Comparison of ENCODE assay signal across 28 cellular contexts in genomic region chr2:31268344-31268743, GRCh38. TPM values are rescaled to one million over a fixed set of nuclear protein-coding genes. Genes with fewer than 3 reads are reported as not detected.
DNase-seq lines count a peak whose midpoint lies in the region; ATAC-seq, FAIRE-seq and TF ChIP-seq lines count a peak whose summit lies in the region.
"Had no signal": no experiment of that assay in that cellular context is flagged by ENCODE, and none has a peak within 500 bp of the region (broad histone marks: within the 10 kb centered on the region; RNA-seq: fewer than 3 reads in every experiment).

No MANE protein-coding gene starts in this region.

- no peaks in the 10 kb centered on the region for H4K20me1 ChIP-seq in H9 (ENCODE audit: control insufficient read depth, insufficient read depth, insufficient read length)

- no peak overlapping the region for H3K56ac ChIP-seq in H9 (ENCODE audit: insufficient read length, low read depth, low read length)

- H3K4me3 ChIP-seq in endodermal cell (ENCODE audit: low read length): no peak overlapping the region
- no peak overlapping the region for H3K4me3 ChIP-seq in stomach
- H3K4me3 ChIP-seq: right atrium auricular region, upper lobe of right lung had no signal

- no peak overlapping the region for H3K27ac Mint-ChIP-seq in H9
- H3K27ac Mint-ChIP-seq in endodermal cell: no peak overlapping the region
- H3K27ac Mint-ChIP-seq: activated CD4-positive, alpha-beta memory T cell treated with anti-CD3 and anti-CD28 coated beads for 36 hours; CD4-positive, alpha-beta T cell; natural killer cell; stimulated activated naive CD8-positive, alpha-beta T cell treated with anti-CD3 and anti-CD28 coated beads, Interleukin-15, amount 100 ng/mL, for 72 hours had no signal

- peaks cover 34 to 35% of the 10 kb centered on the region in 2 experiments for H3K4me1 Mint-ChIP-seq in H9
- peaks cover 11% of the 10 kb centered on the region for H3K4me1 Mint-ChIP-seq in endodermal cell
- H3K4me1 Mint-ChIP-seq: brain; natural killer cell; stimulated activated naive CD8-positive, alpha-beta T cell treated with anti-CD3 and anti-CD28 coated beads, Interleukin-15, amount 100 ng/mL, for 72 hours had no signal

- H3K36me3 ChIP-seq in endodermal cell (ENCODE audit: control insufficient read depth, insufficient read depth, low read length): peaks cover 4% of the 10 kb centered on the region
- peaks cover 0 to 14% (median 4%) of the 10 kb centered on the region in 4 donors for H3K36me3 ChIP-seq in stomach
- H3K36me3 ChIP-seq: upper lobe of right lung had no signal

- peak; percentile 6; the same call in 1 of the 3 replicates for ATAC-seq in SK-N-SH treated with all-trans-retinoic acid at 6 μM for 48 hours
- ATAC-seq: natural killer cell; stimulated activated naive CD8-positive, alpha-beta T cell treated with anti-CD3 and anti-CD28 coated beads, Interleukin-15, amount 100 ng/mL, for 72 hours; upper lobe of right lung had no signal

- WGBS in H9 (ENCODE audit: extremely low coverage, insufficient read length, low lambda C conversion rate): no CpG with 5 or more reads among the region's 2 CpGs
- WGBS in endodermal cell (ENCODE audit: insufficient coverage in 1 of 2, insufficient read length in 1 of 2), 2 experiments: 96% methylated on average over 2 of the region's 2 CpGs; no CpG with 5 or more reads in 1 of the 2 experiments
- 91 to 99% (median 94%) methylated on average over 1 to 2 of the region's 2 CpGs for WGBS in stomach, 5 donors

- H2AFZ ChIP-seq in H9 (ENCODE audit: low read length): no peak overlapping the region

- no peak overlapping the region for H3K18ac ChIP-seq in H9 (ENCODE audit: insufficient read length, low read depth, low read length)

- no peak overlapping the region for H3T11ph ChIP-seq in H9 (ENCODE audit: low read length)

- intact Hi-C loops in stomach (cut with DNase I; ENCODE audit: low total_unique reads) (no loop called here), posterior vena cava (cut with DNase I) (no loop called here)

- no peak overlapping the region for H2BK20ac ChIP-seq in H9 (ENCODE audit: low read depth, low read length, poor library complexity, severe bottlenecking)

- no peak overlapping the region for H2BK12ac ChIP-seq in H9 (ENCODE audit: insufficient read length, low read depth, low read length)

- H3K14ac ChIP-seq in H9 (ENCODE audit: insufficient read depth, low read length): no peak overlapping the region

- H2BK120ac ChIP-seq in H9 (ENCODE audit: low read depth, low read length, poor library complexity, severe bottlenecking): no peak overlapping the region

- H3K23me2 ChIP-seq in H9 (ENCODE audit: insufficient read length, low read depth, low read length, poor library complexity, severe bottlenecking): no peaks in the 10 kb centered on the region

- TF ChIP-seq CTCF in H9 (conservative IDR thresholded peaks at IDR 0.05) (peak; percentile 42; the same call in 2 of the 3 replicates), endodermal cell (conservative IDR thresholded peaks at IDR 0.05) (peak; percentile 70), stomach (IDR thresholded peaks at IDR 0.05) (no peak)

- H2BK5ac ChIP-seq in H9 (ENCODE audit: insufficient read length, low read length): no peak overlapping the region

- no peaks in the 10 kb centered on the region for H3K27me3 ChIP-seq in H9 (ENCODE audit: insufficient read depth, low read length)
- no peaks in the 10 kb centered on the region for H3K27me3 ChIP-seq in endodermal cell (ENCODE audit: control insufficient read depth, insufficient read depth, low read length, poor library complexity, severe bottlenecking)
- no peaks in the 10 kb centered on the region for H3K27me3 ChIP-seq in stomach
- H3K27me3 ChIP-seq: right atrium auricular region, upper lobe of right lung had no signal

- no peak overlapping the region for H3K4ac ChIP-seq in H9 (ENCODE audit: low read depth, low read length)

- peak; percentile 48 for DNase-seq in H9
- peak; percentile 77 for DNase-seq in endodermal cell
- DNase-seq in mucosa of gallbladder (ENCODE audit: low spot score): no peak
- DNase-seq in stomach: no peak
- no peak for DNase-seq in posterior vena cava (ENCODE audit: low spot score)
- no peak for DNase-seq in HTR-8/SVneo (ENCODE audit: insufficient read length, low spot score)
- DNase-seq: activated CD4-positive, alpha-beta memory T cell treated with anti-CD3 and anti-CD28 coated beads for 36 hours; activated effector memory CD4-positive, alpha-beta T cell treated with anti-CD3 and anti-CD28 coated beads, Interleukin-2, amount 50 U/mL, for 16 hours; CD4-positive, alpha-beta T cell; effector CD8-positive, alpha-beta T cell; foreskin melanocyte; left ventricle myocardium superior; midbrain; natural killer cell; NCI-H1092 treated with DMSO at 0.1 percent for 48 hours; NCI-H1930; stimulated activated naive CD8-positive, alpha-beta T cell treated with anti-CD3 and anti-CD28 coated beads, Interleukin-15, amount 100 ng/mL, for 72 hours; T1000; upper lobe of right lung had no signal

- H3K9me3 ChIP-seq in H9 (ENCODE audit: control insufficient read depth, low read depth, low read length) (no peaks in the 10 kb centered on the region), endodermal cell (ENCODE audit: control insufficient read depth, low read length) (no peaks in the 10 kb centered on the region), stomach (no peaks in the 10 kb centered on the region)
- H3K9me3 ChIP-seq: right atrium auricular region, upper lobe of right lung had no signal

- TF ChIP-seq EP300 in stomach (IDR thresholded peaks at IDR 0.05): no peak

- H2AK5ac ChIP-seq in H9 (ENCODE audit: insufficient read length, low read length): no peak overlapping the region

- H3K27ac ChIP-seq in H9 (ENCODE audit: insufficient read length, low read depth, low read length): no peak overlapping the region
- no peak overlapping the region for H3K27ac ChIP-seq in endodermal cell (ENCODE audit: low read depth, low read length)
- peak overlapping the region; percentile 23 for H3K27ac ChIP-seq in temporal lobe (ENCODE audit: low read depth, low read length)
- no peak overlapping the region for H3K27ac ChIP-seq in stomach
- H3K27ac ChIP-seq: upper lobe of right lung had no signal

- no peaks in the 10 kb centered on the region for H3K79me1 ChIP-seq in H9 (ENCODE audit: insufficient read depth, low read depth, low read length, poor library complexity, severe bottlenecking)

- H3K9me3 Mint-ChIP-seq in H9: no peaks in the 10 kb centered on the region
- no peaks in the 10 kb centered on the region for H3K9me3 Mint-ChIP-seq in endodermal cell
- H3K9me3 Mint-ChIP-seq: activated CD4-positive, alpha-beta memory T cell treated with anti-CD3 and anti-CD28 coated beads for 36 hours; brain; CD4-positive, alpha-beta T cell; natural killer cell; stimulated activated naive CD8-positive, alpha-beta T cell treated with anti-CD3 and anti-CD28 coated beads, Interleukin-15, amount 100 ng/mL, for 72 hours had no signal

- H4K5ac ChIP-seq in H9 (ENCODE audit: insufficient read length, low read depth, low read length): no peak overlapping the region

- H3K79me2 ChIP-seq in H9 (ENCODE audit: insufficient read depth, low read length): no peaks in the 10 kb centered on the region; the same call in 1 of the 2 replicates

- H3K4me1 ChIP-seq in H9 (ENCODE audit: insufficient read depth, low read length) (peaks cover 7% of the 10 kb centered on the region; the same call in 1 of the 2 replicates), endodermal cell (ENCODE audit: control insufficient read depth, insufficient read depth, low read length) (no peaks in the 10 kb centered on the region), stomach (no peaks in the 10 kb centered on the region)

- FAIRE-seq in HTR-8/SVneo (lab: Jason Lieb, UNC): no peak
- FAIRE-seq: colon, G401.6, GM18507, H54, islet of Langerhans had no signal

- no peak overlapping the region for H4K8ac ChIP-seq in H9 (replicated peaks; ENCODE audit: insufficient read length, low read depth, low read length)

- H3K9ac ChIP-seq in H9 (ENCODE audit: extremely low read depth, insufficient read length, low read length) (no peak overlapping the region), endodermal cell (ENCODE audit: extremely low read depth, low read length, poor library complexity, severe bottlenecking) (no peak overlapping the region)

- H3K4me3 Mint-ChIP-seq in H9 (no peak overlapping the region), endodermal cell (no peak overlapping the region)
- H3K4me3 Mint-ChIP-seq: activated CD4-positive, alpha-beta memory T cell treated with anti-CD3 and anti-CD28 coated beads for 36 hours; brain; CD4-positive, alpha-beta T cell; natural killer cell; stimulated activated naive CD8-positive, alpha-beta T cell treated with anti-CD3 and anti-CD28 coated beads, Interleukin-15, amount 100 ng/mL, for 72 hours had no signal

- no peaks in the 10 kb centered on the region for H3K27me3 Mint-ChIP-seq in H9 (ENCODE audit: low read depth)
- no peaks in the 10 kb centered on the region for H3K27me3 Mint-ChIP-seq in endodermal cell (ENCODE audit: insufficient read depth)
- H3K27me3 Mint-ChIP-seq: brain; CD4-positive, alpha-beta T cell; stimulated activated naive CD8-positive, alpha-beta T cell treated with anti-CD3 and anti-CD28 coated beads, Interleukin-15, amount 100 ng/mL, for 72 hours had no signal

- no peak overlapping the region for H3K4me2 ChIP-seq in H9 (ENCODE audit: insufficient read depth, insufficient read length, low read length)

- H2BK15ac ChIP-seq in H9 (ENCODE audit: low read depth, low read length): no peak overlapping the region

- no peak overlapping the region for H4K91ac ChIP-seq in H9 (ENCODE audit: insufficient read length, low read depth, low read length)

- H3K23ac ChIP-seq in H9 (ENCODE audit: insufficient read length, low read depth, low read length): no peak overlapping the region

- H3K36me3 Mint-ChIP-seq in H9 (ENCODE audit: insufficient read depth in 1 of 3, low read depth in 3 of 3): peaks cover 3 to 16% (median 16%) of the 10 kb centered on the region in 3 experiments; a peak in 4 of 7 replicates
- H3K36me3 Mint-ChIP-seq in endodermal cell (ENCODE audit: low read depth): peaks cover 9% of the 10 kb centered on the region
- H3K36me3 Mint-ChIP-seq: natural killer cell had no signal

- TF ChIP-seq POLR2A in stomach (IDR thresholded peaks at IDR 0.05): no peak

RNA-seq across cellular contexts. Expression of gene EHD3, which starts 34.4 kb away (rescaled TPM):
- total RNA-seq in H9 (2021) (8.3 TPM in 2 replicates), endodermal cell (10 to 100 TPM; 10.7 to 15.5 TPM), temporal lobe (7.1 TPM), mucosa of gallbladder (6.7 TPM), stomach (1 to 10 TPM in 3 of 5 donors, under 1 TPM in 2; 0.45 to 4.0 (median 1.7) TPM), posterior vena cava (10 to 100 TPM; 17.4 to 28.7 TPM)
- polyA plus RNA-seq in endodermal cell (2013, experiment 1 of 2): 8.2 TPM
- polyA plus RNA-seq in endodermal cell (2013, experiment 2 of 2): 9.2 TPM
- polyA plus RNA-seq in stomach: 1 to 10 TPM; 4.0 to 7.5 (median 6.3) TPM

RNA-seq across cellular contexts. Expression of gene CAPN14, which starts 51.0 kb away (rescaled TPM):
- 0.07 and 0.09 TPM in 2 replicates for total RNA-seq in H9 (2021)
- total RNA-seq in endodermal cell: under 1 TPM; 0.31 to 0.40 TPM
- polyA plus RNA-seq in endodermal cell (2013, experiment 1 of 2): 0.28 TPM
- 0.41 TPM for polyA plus RNA-seq in endodermal cell (2013, experiment 2 of 2)
- total RNA-seq in temporal lobe: 0.98 TPM
- 0.14 TPM for total RNA-seq in mucosa of gallbladder
- total RNA-seq in stomach: 1 to 10 TPM in 1 of 5 donors, not detected in 4; 1.3 TPM
- polyA plus RNA-seq in stomach: 10 to 100 TPM in 1 of 3 donors, under 1 TPM in 1, not detected in 1; 0.06 to 66.0 TPM
- under 1 TPM; 0.09 to 0.14 TPM for total RNA-seq in posterior vena cava

Comparison
In these comparisons a context has a peak if more than half of its experiments do, and no peak if none do; other contexts are left out.
1. DNase-seq: peak in H9 (single experiment) and endodermal cell (single experiment); none in mucosa of gallbladder (single experiment), stomach (single experiment), posterior vena cava (single experiment) and HTR-8/SVneo (single experiment).
2. CTCF ChIP-seq: peak in H9 (single experiment) and endodermal cell (single experiment); none in stomach (0 of 7).